In the genomic region with DNA sequence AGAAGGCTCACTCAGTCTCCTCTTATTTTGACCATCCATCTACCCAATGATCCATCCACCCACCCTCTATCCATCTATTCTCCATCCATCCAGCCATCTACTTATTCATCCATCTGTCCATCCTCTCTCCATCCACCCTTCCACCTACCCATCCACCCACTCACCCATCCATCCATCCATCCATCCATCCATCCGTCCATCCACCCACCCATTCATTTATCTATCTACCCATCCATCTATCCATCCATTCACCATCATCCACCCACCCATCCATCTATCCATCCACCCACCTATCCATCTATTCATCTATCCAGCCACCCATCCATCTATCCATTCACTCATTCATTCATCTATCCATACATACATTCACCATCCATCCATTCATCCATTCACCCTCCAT, we compare ENCODE assay signal across 3 cellular contexts.
TF ChIP-seq lines count a peak whose summit lies in the region.

No MANE protein-coding gene starts in this region.

TF ChIP-seq in HepG2, 621 proteins besides CTCF, POLR2A, EP300 and RAD21:
- peak; percentile 24; the same call in 1 of the 2 replicates for TF ChIP-seq FOXA1 (IDR thresholded peaks at IDR 0.05)
- no peak for TF ChIP-seq FOXA1 (CRISPR knock-in tag; IDR thresholded peaks at IDR 0.05)
- TF ChIP-seq LCORL (IDR thresholded peaks at IDR 0.05): 0 out of 2 replicates have a peak, but pooled peaks have one; percentile 23
- no peak for TF ChIP-seq LCORL (CRISPR knock-in tag; IDR thresholded peaks at IDR 0.05)
- TF ChIP-seq SP1 (IDR thresholded peaks at IDR 0.05): 0 out of 2 replicates have a peak, but pooled peaks have one; percentile 31
- TF ChIP-seq SP1 (CRISPR knock-in tag; IDR thresholded peaks at IDR 0.05): no peak
- no peak for TF ChIP-seq HDAC1 (CRISPR knock-in tag; IDR thresholded peaks at IDR 0.05)
- no peak for TF ChIP-seq ATF7-NPFF (CRISPR knock-in tag; IDR thresholded peaks at IDR 0.05; ENCODE audit: low read depth)
- TF ChIP-seq FOXP1 (IDR thresholded peaks at IDR 0.05): 0 out of 2 replicates have a peak, but pooled peaks have one; percentile 15
- no peak for TF ChIP-seq FOXP1 (CRISPR knock-in tag; IDR thresholded peaks at IDR 0.05)

TF ChIP-seq in HEK293, 187 proteins besides CTCF, POLR2A, EP300 and RAD21:
- TF ChIP-seq, protein P1, sequence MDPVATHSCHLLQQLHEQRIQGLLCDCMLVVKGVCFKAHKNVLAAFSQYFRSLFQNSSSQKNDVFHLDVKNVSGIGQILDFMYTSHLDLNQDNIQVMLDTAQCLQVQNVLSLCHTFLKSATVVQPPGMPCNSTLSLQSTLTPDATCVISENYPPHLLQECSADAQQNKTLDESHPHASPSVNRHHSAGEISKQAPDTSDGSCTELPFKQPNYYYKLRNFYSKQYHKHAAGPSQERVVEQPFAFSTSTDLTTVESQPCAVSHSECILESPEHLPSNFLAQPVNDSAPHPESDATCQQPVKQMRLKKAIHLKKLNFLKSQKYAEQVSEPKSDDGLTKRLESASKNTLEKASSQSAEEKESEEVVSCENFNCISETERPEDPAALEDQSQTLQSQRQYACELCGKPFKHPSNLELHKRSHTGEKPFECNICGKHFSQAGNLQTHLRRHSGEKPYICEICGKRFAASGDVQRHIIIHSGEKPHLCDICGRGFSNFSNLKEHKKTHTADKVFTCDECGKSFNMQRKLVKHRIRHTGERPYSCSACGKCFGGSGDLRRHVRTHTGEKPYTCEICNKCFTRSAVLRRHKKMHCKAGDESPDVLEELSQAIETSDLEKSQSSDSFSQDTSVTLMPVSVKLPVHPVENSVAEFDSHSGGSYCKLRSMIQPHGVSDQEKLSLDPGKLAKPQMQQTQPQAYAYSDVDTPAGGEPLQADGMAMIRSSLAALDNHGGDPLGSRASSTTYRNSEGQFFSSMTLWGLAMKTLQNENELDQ (tag by site-specific recombination; IDR thresholded peaks at IDR 0.05; ENCODE audit: low read depth): no peak
- TF ChIP-seq ZNF837 (tag by site-specific recombination; IDR thresholded peaks at IDR 0.05) (no peak), SP2 (tag by site-specific recombination; IDR thresholded peaks at IDR 0.05) (no peak), ZNF366 (tag by site-specific recombination; conservative IDR thresholded peaks at IDR 0.05) (peak; percentile 95), ZNF138 (tag by site-specific recombination; IDR thresholded peaks at IDR 0.05; ENCODE audit: borderline replicate concordance) (no peak), ZNF776 (tag by site-specific recombination; IDR thresholded peaks at IDR 0.05; ENCODE audit: borderline replicate concordance) (peak; percentile 71; the same call in 1 of the 2 replicates), ZFHX2 (tag by site-specific recombination; conservative IDR thresholded peaks at IDR 0.05) (peak; percentile 57), ZNF747 (tag by site-specific recombination; IDR thresholded peaks at IDR 0.05) (0 out of 2 replicates have a peak, but pooled peaks have one; percentile 27), ZNF169 (tag by site-specific recombination; IDR thresholded peaks at IDR 0.05) (0 out of 2 replicates have a peak, but pooled peaks have one; percentile 16), IKZF3 (tag by site-specific recombination; IDR thresholded peaks at IDR 0.05) (no peak), EGR2 (tag by site-specific recombination; IDR thresholded peaks at IDR 0.05; ENCODE audit: low read depth) (peak; percentile 87), ZNF621 (tag by site-specific recombination; IDR thresholded peaks at IDR 0.05) (no peak), ZNF223 (tag by site-specific recombination; IDR thresholded peaks at IDR 0.05) (no peak), ZNF596 (tag by site-specific recombination; IDR thresholded peaks at IDR 0.05) (no peak)

TF ChIP-seq in K562, 482 proteins besides CTCF, POLR2A, EP300 and RAD21:
- TF ChIP-seq EHMT2 (IDR thresholded peaks at IDR 0.05) (peak; percentile 63), EGR1 (conservative IDR thresholded peaks at IDR 0.05) (peak; percentile 48), PHB2 (IDR thresholded peaks at IDR 0.05; ENCODE audit: low read depth) (0 out of 2 replicates have a peak, but pooled peaks have one; percentile 29), BCOR (IDR thresholded peaks at IDR 0.05) (no peak), ELF4 (CRISPR knock-in tag; IDR thresholded peaks at IDR 0.05) (peak; percentile 44; the same call in 1 of the 2 replicates), KDM1A (IDR thresholded peaks at IDR 0.05) (0 out of 4 replicates have a peak, but pooled peaks of 1 of the 2 experiments have one; percentile 7), MCM7 (IDR thresholded peaks at IDR 0.05) (peak in 1 of 2 experiments; percentile 13; a peak in 1 of 4 replicates), ZNF3 (CRISPR knock-in tag; IDR thresholded peaks at IDR 0.05) (no peak)
- TF ChIP-seq, protein P2, sequence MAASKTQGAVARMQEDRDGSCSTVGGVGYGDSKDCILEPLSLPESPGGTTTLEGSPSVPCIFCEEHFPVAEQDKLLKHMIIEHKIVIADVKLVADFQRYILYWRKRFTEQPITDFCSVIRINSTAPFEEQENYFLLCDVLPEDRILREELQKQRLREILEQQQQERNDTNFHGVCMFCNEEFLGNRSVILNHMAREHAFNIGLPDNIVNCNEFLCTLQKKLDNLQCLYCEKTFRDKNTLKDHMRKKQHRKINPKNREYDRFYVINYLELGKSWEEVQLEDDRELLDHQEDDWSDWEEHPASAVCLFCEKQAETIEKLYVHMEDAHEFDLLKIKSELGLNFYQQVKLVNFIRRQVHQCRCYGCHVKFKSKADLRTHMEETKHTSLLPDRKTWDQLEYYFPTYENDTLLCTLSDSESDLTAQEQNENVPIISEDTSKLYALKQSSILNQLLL (CRISPR knock-in tag; IDR thresholded peaks at IDR 0.05; ENCODE audit: borderline replicate concordance): no peak
